ENCODE assay signal across 1 cellular context in the genomic region with DNA sequence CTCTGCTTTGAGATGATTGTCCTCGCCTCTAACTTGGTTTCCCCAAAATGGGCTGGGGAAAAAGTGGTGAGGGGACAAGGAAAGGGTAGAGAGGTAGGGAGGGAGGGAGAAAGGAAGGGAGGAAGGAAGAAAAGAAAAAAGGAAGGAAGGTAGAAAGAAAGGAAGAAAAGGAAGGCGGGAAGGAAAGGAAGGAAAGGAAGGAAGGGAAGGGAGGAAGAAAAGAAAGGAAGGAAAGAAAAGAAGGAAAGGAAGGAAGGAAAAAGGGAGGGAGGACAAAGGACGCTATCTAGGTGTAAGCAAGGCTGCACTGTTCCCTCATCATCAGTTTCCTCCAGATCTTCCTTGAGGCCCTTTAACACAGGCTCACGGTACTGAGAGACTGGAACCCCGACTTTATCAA.
TF ChIP-seq lines count a peak whose summit lies in the region.

No MANE protein-coding gene starts in this region.

TF ChIP-seq in GM12878, 131 proteins besides CTCF, POLR2A, EP300 and RAD21:
- TF ChIP-seq BRCA1 (IDR thresholded peaks at IDR 0.05; ENCODE audit: low read depth, low read length) (no peak), SREBF1 (IDR thresholded peaks at IDR 0.05; ENCODE audit: low read length) (no peak), SP1 (IDR thresholded peaks at IDR 0.05; ENCODE audit: low read depth, low read length) (no peak), ZNF24 (IDR thresholded peaks at IDR 0.05) (no peak), CREM (IDR thresholded peaks at IDR 0.05; ENCODE audit: low read depth) (no peak), HDGF (IDR thresholded peaks at IDR 0.05) (no peak)
- TF ChIP-seq, protein P1, sequence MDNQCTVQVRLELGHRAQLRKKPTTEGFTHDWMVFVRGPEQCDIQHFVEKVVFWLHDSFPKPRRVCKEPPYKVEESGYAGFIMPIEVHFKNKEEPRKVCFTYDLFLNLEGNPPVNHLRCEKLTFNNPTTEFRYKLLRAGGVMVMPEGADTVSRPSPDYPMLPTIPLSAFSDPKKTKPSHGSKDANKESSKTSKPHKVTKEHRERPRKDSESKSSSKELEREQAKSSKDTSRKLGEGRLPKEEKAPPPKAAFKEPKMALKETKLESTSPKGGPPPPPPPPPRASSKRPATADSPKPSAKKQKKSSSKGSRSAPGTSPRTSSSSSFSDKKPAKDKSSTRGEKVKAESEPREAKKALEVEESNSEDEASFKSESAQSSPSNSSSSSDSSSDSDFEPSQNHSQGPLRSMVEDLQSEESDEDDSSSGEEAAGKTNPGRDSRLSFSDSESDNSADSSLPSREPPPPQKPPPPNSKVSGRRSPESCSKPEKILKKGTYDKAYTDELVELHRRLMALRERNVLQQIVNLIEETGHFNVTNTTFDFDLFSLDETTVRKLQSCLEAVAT (IDR thresholded peaks at IDR 0.05), result peak; percentile 73; the same call in 1 of the 2 replicates
